ENCODE assay signal across 34 cellular contexts in the genomic region with DNA sequence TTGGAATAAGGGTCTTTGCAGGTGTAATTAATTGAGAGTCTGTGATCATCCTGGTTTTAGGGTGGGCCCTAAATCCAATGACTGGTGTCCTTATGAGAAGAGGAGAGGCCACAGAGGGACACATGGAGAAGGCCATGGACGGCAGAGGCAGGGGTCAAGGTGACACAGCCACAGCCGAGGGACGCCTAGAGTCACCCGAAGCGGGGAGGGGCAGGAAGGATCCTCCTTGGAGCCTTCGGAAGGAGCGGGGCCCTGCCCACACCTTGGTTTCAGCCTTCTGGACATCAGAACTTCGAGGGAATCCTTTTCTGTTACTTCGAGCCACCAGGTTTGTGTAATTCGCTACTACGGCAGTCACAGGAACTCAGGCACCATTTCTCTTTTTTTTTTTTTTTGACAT.
"Had no signal": no experiment of that assay in that cellular context is flagged by ENCODE, and none has a peak within 500 bp of the region (broad histone marks: within the 10 kb centered on the region; RNA-seq: fewer than 3 reads in every experiment).

No MANE protein-coding gene starts in this region.

- DNase-seq: activated CD4-positive, alpha-beta memory T cell treated with anti-CD3 and anti-CD28 coated beads, Interleukin-2, amount 10 ng/mL, durations not matched to agents 7 days and 5 days; activated CD4-positive, alpha-beta T cell treated with anti-CD3 and anti-CD28 coated beads for 1 hour; activated CD4-positive, alpha-beta T cell treated with anti-CD3 and anti-CD28 coated beads for 48 hours; activated CD4-positive, CD25-positive, alpha-beta regulatory T cell; activated CD8-positive, alpha-beta memory T cell treated with anti-CD3 and anti-CD28 coated beads for 24 hours; activated CD8-positive, alpha-beta memory T cell treated with anti-CD3 and anti-CD28 coated beads, Interleukin-2, amount 10 ng/mL, durations not matched to agents 7 days and 5 days; activated CD8-positive, alpha-beta memory T cell treated with anti-CD3 and anti-CD28 coated beads, Interleukin-2, amount 50 U/mL, for 48 hours; activated effector memory CD4-positive, alpha-beta T cell treated with Interleukin-2 at 50 U/mL for 16 hours; activated naive CD4-positive, alpha-beta T cell treated with anti-CD3 and anti-CD28 coated beads, Interleukin-2, amount 10 ng/mL, durations not matched to agents 7 days and 5 days; activated naive CD8-positive, alpha-beta T cell treated with anti-CD3 and anti-CD28 coated beads, Interleukin-2, amount 50 U/mL, for 24 hours; activated T-cell treated with anti-CD3 and anti-CD28 coated beads, Interleukin-2, amount 50 U/mL, for 48 hours; anterior cingulate cortex; caudate nucleus; Kasumi-1; KG1; MG63; NCI-H1048; NCI-H1105 treated with DMSO at 0.1 percent for 48 hours; NCI-H1436; NCI-H1694 treated with DMSO at 0.1 percent for 48 hours; NCI-H2029; NCI-H2107; NCI-H2171; NCI-H510A; NCI-H526; NCI-H748 treated with DMSO at 0.1 percent for 48 hours; NK-92 treated with Interleukin-12 subunit alpha and Interleukin-12 subunit beta, amount 100 ng/mL, for 24 hours; PC-3; Peyer's patch; RPMI8226; T1000; WERI-Rb-1 had no signal

- H3K4me3 Mint-ChIP-seq: activated CD4-positive, alpha-beta memory T cell treated with anti-CD3 and anti-CD28 coated beads, Interleukin-2, amount 10 ng/mL, durations not matched to agents 7 days and 5 days; activated CD8-positive, alpha-beta memory T cell treated with anti-CD3 and anti-CD28 coated beads, Interleukin-2, amount 10 ng/mL, durations not matched to agents 7 days and 5 days; activated naive CD4-positive, alpha-beta T cell treated with anti-CD3 and anti-CD28 coated beads, Interleukin-2, amount 10 ng/mL, durations not matched to agents 7 days and 5 days; activated naive CD8-positive, alpha-beta T cell; activated naive CD8-positive, alpha-beta T cell treated with anti-CD3 and anti-CD28 coated beads, Interleukin-2, amount 50 U/mL, for 24 hours; brain had no signal

- H3K27me3 Mint-ChIP-seq: activated CD8-positive, alpha-beta memory T cell treated with anti-CD3 and anti-CD28 coated beads, Interleukin-2, amount 10 ng/mL, durations not matched to agents 7 days and 5 days; activated naive CD8-positive, alpha-beta T cell; activated naive CD8-positive, alpha-beta T cell treated with anti-CD3 and anti-CD28 coated beads, Interleukin-2, amount 50 U/mL, for 24 hours; brain had no signal

- ATAC-seq: activated CD8-positive, alpha-beta memory T cell treated with anti-CD3 and anti-CD28 coated beads, Interleukin-2, amount 10 ng/mL, durations not matched to agents 7 days and 5 days; activated naive CD8-positive, alpha-beta T cell treated with anti-CD3 and anti-CD28 coated beads, Interleukin-2, amount 50 U/mL, for 24 hours; PC-3 had no signal

- H3K27ac Mint-ChIP-seq: activated CD4-positive, alpha-beta memory T cell treated with anti-CD3 and anti-CD28 coated beads, Interleukin-2, amount 10 ng/mL, durations not matched to agents 7 days and 5 days; activated CD8-positive, alpha-beta memory T cell treated with anti-CD3 and anti-CD28 coated beads, Interleukin-2, amount 10 ng/mL, durations not matched to agents 7 days and 5 days; activated naive CD4-positive, alpha-beta T cell treated with anti-CD3 and anti-CD28 coated beads, Interleukin-2, amount 10 ng/mL, durations not matched to agents 7 days and 5 days; activated naive CD8-positive, alpha-beta T cell; activated naive CD8-positive, alpha-beta T cell treated with anti-CD3 and anti-CD28 coated beads, Interleukin-2, amount 50 U/mL, for 24 hours; brain had no signal

- H3K36me3 Mint-ChIP-seq: activated naive CD4-positive, alpha-beta T cell treated with anti-CD3 and anti-CD28 coated beads, Interleukin-2, amount 10 ng/mL, durations not matched to agents 7 days and 5 days had no signal

- H3K4me1 Mint-ChIP-seq: activated CD8-positive, alpha-beta memory T cell treated with anti-CD3 and anti-CD28 coated beads, Interleukin-2, amount 10 ng/mL, durations not matched to agents 7 days and 5 days; activated naive CD8-positive, alpha-beta T cell treated with anti-CD3 and anti-CD28 coated beads, Interleukin-2, amount 50 U/mL, for 24 hours; brain had no signal
